Comparison of ENCODE assay signal across 1 cellular context in the genomic region with DNA sequence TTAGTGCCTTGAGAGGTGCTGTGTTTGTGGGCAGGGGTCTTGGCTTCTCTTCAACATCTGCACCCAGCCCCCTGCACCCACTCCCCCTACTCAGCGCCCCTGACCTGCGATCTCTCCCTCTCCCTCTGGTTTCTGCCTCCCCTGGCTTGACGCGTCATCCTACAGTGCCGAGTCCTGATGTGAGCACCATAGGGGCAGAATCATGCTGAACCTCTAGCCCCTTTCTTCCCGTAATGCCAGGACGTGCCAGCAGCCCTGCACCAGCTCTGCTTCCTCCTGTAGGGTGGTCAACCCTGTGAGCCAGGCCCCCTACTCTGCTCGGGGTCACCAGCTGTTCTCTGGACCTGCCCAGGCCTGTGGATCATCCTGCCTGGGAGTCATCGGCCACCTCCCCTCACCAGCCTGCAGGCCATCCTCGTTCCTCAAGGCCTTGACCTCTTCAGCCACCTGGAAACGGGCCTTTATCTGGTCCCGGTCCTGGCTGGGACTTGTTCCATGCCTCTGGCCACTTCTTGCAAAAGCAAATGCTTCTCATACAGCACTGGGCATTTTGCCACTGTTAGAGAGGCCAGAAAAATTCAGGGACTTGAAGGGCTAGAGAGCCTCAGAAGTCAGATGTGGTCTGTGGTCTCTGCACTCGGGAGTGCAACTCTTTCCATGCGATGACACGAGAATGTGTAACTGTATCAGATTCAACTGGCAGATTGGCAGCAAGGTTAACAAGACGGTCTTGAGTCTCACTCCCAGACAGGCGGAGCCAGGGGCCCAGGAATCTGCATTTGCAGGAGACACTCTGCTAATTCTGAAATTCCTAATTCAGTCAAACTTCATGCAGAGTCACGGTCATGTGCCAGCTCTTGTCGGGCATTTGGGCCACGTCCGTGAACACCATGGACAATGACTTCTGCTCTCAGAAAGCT.
TF ChIP-seq lines count a peak whose summit lies in the region.

No MANE protein-coding gene starts in this region.

TF ChIP-seq in SK-N-SH, 30 proteins besides CTCF, POLR2A, EP300 and RAD21 (continued from another document):
- TF ChIP-seq FOSL2 (IDR thresholded peaks at IDR 0.05; ENCODE audit: borderline replicate concordance, low read depth) (no peak), JUND (IDR thresholded peaks at IDR 0.05) (no peak), RXRA (IDR thresholded peaks at IDR 0.05; ENCODE audit: borderline replicate concordance, low read depth) (no peak)
